In genomic region chr7:3431306-3431705, GRCh38 we compare ENCODE assay signal across 19 cellular contexts.
"Had no signal": no experiment of that assay in that cellular context is flagged by ENCODE, and none has a peak within 500 bp of the region (broad histone marks: within the 10 kb centered on the region; RNA-seq: fewer than 3 reads in every experiment).

No MANE protein-coding gene starts in this region.

- H3K27me3 ChIP-seq: ascending aorta, colonic mucosa, neural progenitor cell, pancreas, sigmoid colon had no signal

- H2AFZ ChIP-seq: neural progenitor cell had no signal

- H3K27ac ChIP-seq: ascending aorta, colonic mucosa, neural progenitor cell, pancreas, sigmoid colon had no signal

- H3K4me2 ChIP-seq: neural progenitor cell had no signal

- DNase-seq: activated CD4-positive, alpha-beta T cell treated with anti-CD3 and anti-CD28 coated beads, Interleukin-2, amount 10 ng/mL, durations not matched to agents 24 days and 14 days; activated CD8-positive, alpha-beta memory T cell treated with anti-CD3 and anti-CD28 coated beads for 24 hours; activated naive CD4-positive, alpha-beta T cell treated with Interleukin-2 at 50 U/mL for 16 hours; caudate nucleus; colonic mucosa; foreskin melanocyte; naive B cell; pancreas; sigmoid colon; stimulated activated CD4-positive, alpha-beta T cell treated with anti-CD3 and anti-CD28 coated beads, Interleukin-12 subunit alpha, Interleukin-12 subunit beta, amount 100 ng/mL, for 4 hours; stimulated activated CD4-positive, alpha-beta T cell treated with anti-CD3 and anti-CD28 coated beads, Interleukin-2, amount 100 ng/mL, for 24 hours had no signal

- H3K36me3 Mint-ChIP-seq: naive B cell; stimulated activated effector memory CD8-positive, alpha-beta T cell treated with anti-CD3 and anti-CD28 coated beads, Interleukin-12 subunit alpha, Interleukin-12 subunit beta, amount 100 ng/mL, for 72 hours; WTC11 had no signal

- H3K27me3 Mint-ChIP-seq: activated CD4-positive, alpha-beta T cell treated with anti-CD3 and anti-CD28 coated beads, Interleukin-2, amount 10 ng/mL, durations not matched to agents 24 days and 14 days had no signal

- H3K9me3 ChIP-seq: ascending aorta, colonic mucosa, pancreas, sigmoid colon had no signal

- H3K9me3 Mint-ChIP-seq: activated CD4-positive, alpha-beta T cell treated with anti-CD3 and anti-CD28 coated beads, Interleukin-2, amount 10 ng/mL, durations not matched to agents 24 days and 14 days; naive B cell; neural progenitor cell; stimulated activated effector memory CD8-positive, alpha-beta T cell treated with anti-CD3 and anti-CD28 coated beads, Interleukin-12 subunit alpha, Interleukin-12 subunit beta, amount 100 ng/mL, for 72 hours had no signal

- ATAC-seq: esophagus mucosa; left lobe of liver; pancreas; stimulated activated effector memory CD8-positive, alpha-beta T cell treated with anti-CD3 and anti-CD28 coated beads, Interleukin-12 subunit alpha, Interleukin-12 subunit beta, amount 100 ng/mL, for 72 hours had no signal

- H3K9ac ChIP-seq: neural progenitor cell had no signal

- FAIRE-seq: endometrium, pancreas, TTC549 had no signal

- H3K4me3 ChIP-seq: ascending aorta, colonic mucosa, neural progenitor cell, pancreas, sigmoid colon had no signal

- H3K27ac Mint-ChIP-seq: activated CD4-positive, alpha-beta T cell treated with anti-CD3 and anti-CD28 coated beads, Interleukin-2, amount 10 ng/mL, durations not matched to agents 24 days and 14 days; naive B cell; neural progenitor cell; stimulated activated effector memory CD8-positive, alpha-beta T cell treated with anti-CD3 and anti-CD28 coated beads, Interleukin-12 subunit alpha, Interleukin-12 subunit beta, amount 100 ng/mL, for 72 hours had no signal

- H3K4me3 Mint-ChIP-seq: activated CD4-positive, alpha-beta T cell treated with anti-CD3 and anti-CD28 coated beads, Interleukin-2, amount 10 ng/mL, durations not matched to agents 24 days and 14 days; naive B cell; neural progenitor cell; stimulated activated effector memory CD8-positive, alpha-beta T cell treated with anti-CD3 and anti-CD28 coated beads, Interleukin-12 subunit alpha, Interleukin-12 subunit beta, amount 100 ng/mL, for 72 hours; WTC11 had no signal

- H3K4me1 ChIP-seq: ascending aorta, colonic mucosa, sigmoid colon had no signal

- H3K36me3 ChIP-seq: ascending aorta, colonic mucosa, neural progenitor cell, pancreas, sigmoid colon had no signal

- H3K4me1 Mint-ChIP-seq: activated CD4-positive, alpha-beta T cell treated with anti-CD3 and anti-CD28 coated beads, Interleukin-2, amount 10 ng/mL, durations not matched to agents 24 days and 14 days; naive B cell; stimulated activated effector memory CD8-positive, alpha-beta T cell treated with anti-CD3 and anti-CD28 coated beads, Interleukin-12 subunit alpha, Interleukin-12 subunit beta, amount 100 ng/mL, for 72 hours had no signal
